ENCODE assay signal across 12 cellular contexts in the genomic region with DNA sequence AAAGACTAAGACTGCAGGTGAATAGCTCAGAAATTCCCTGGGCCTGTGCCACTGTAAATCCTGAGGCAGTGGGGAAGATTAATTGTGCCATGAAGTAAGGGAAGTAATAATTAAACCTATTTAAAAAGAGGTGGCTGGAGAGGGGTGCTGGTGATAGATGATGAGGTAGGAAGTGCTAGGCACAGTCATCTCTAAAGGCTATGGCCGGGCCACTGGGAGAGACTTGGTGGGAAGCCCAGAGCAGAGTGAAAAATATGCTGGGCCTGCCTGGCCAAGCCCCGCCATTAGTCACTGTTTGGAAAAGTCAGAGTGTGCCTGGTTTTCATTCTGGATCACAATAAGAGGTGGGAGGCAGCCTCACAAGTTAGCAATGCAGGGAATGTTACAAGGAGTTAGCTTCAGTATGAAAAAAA.
DNase-seq lines count a peak whose midpoint lies in the region; ATAC-seq, FAIRE-seq and TF ChIP-seq lines count a peak whose summit lies in the region.
"Had no signal": no experiment of that assay in that cellular context is flagged by ENCODE, and none has a peak within 500 bp of the region (broad histone marks: within the 10 kb centered on the region; RNA-seq: fewer than 3 reads in every experiment).

No MANE protein-coding gene starts in this region.

- intact Hi-C loops in pancreas (cut with DNase I): no loop called here
- intact Hi-C loops in activated naive CD4-positive, alpha-beta T cell treated with anti-CD3 and anti-CD28 coated beads for 36 hours (cut with micrococcal nuclease): no loop called here

- H3K4me1 ChIP-seq in SJSA1 (replicated peaks) (peaks cover 28% of the 10 kb centered on the region), pancreas (peaks cover 0 to 8% (median 0%) of the 10 kb centered on the region in 3 donors)
- H3K4me1 ChIP-seq in CD8-positive, alpha-beta memory T cell (ENCODE audit: insufficient read depth, low read length): no peaks in the 10 kb centered on the region

- no peaks in the 10 kb centered on the region for H3K36me3 Mint-ChIP-seq in activated naive CD4-positive, alpha-beta T cell treated with anti-CD3 and anti-CD28 coated beads for 36 hours (ENCODE audit: low read depth)
- no peaks in the 10 kb centered on the region for H3K36me3 Mint-ChIP-seq in CD8-positive, alpha-beta memory T cell
- no peaks in the 10 kb centered on the region for H3K36me3 Mint-ChIP-seq in activated CD4-positive, alpha-beta T cell treated with anti-CD3 and anti-CD28 coated beads, Interleukin-2, amount 10 ng/mL, durations not matched to agents 7 days and 5 days (ENCODE audit: low read depth)

- H3K27me3 ChIP-seq in SJSA1 (replicated peaks) (no peaks in the 10 kb centered on the region), pancreas (no peaks in the 10 kb centered on the region)
- H3K27me3 ChIP-seq in CD8-positive, alpha-beta memory T cell (ENCODE audit: insufficient read depth, low read length, poor library complexity, severe bottlenecking): no peaks in the 10 kb centered on the region
- H3K27me3 ChIP-seq: dorsolateral prefrontal cortex had no signal

- POLR2A ChIA-PET in CD8-positive, alpha-beta memory T cell (lab: Charles Lee): no interaction called here
- POLR2A ChIA-PET in activated CD4-positive, alpha-beta T cell treated with anti-CD3 and anti-CD28 coated beads, Interleukin-2, amount 10 ng/mL, durations not matched to agents 7 days and 5 days (lab: Charles Lee): no interaction called here

- no peaks in the 10 kb centered on the region for H3K27me3 Mint-ChIP-seq in activated naive CD4-positive, alpha-beta T cell treated with anti-CD3 and anti-CD28 coated beads for 36 hours (ENCODE audit: low read depth)
- peaks cover 8 to 24% of the 10 kb centered on the region in 2 donors for H3K27me3 Mint-ChIP-seq in CD8-positive, alpha-beta memory T cell
- H3K27me3 Mint-ChIP-seq in activated CD4-positive, alpha-beta T cell treated with anti-CD3 and anti-CD28 coated beads, Interleukin-2, amount 10 ng/mL, durations not matched to agents 7 days and 5 days: peaks cover 6% of the 10 kb centered on the region

- 58 to 61% methylated on average over 2 of the region's 2 CpGs for WGBS in pancreas, 2 donors

- H3K27ac ChIP-seq in SJSA1: peak overlapping the region; percentile 78
- peak overlapping the region in 3 of 4 donors; percentile 24 to 59 (median 59) for H3K27ac ChIP-seq in pancreas
- no peak overlapping the region for H3K27ac ChIP-seq in CD8-positive, alpha-beta memory T cell (ENCODE audit: low read depth, low read length)
- H3K27ac ChIP-seq: dorsolateral prefrontal cortex had no signal

- no peak for FAIRE-seq in pancreas (lab: Jason Lieb, UNC)

- in situ Hi-C loops in Caki2 (cut with HindIII; ENCODE audit: low pct_unique_long_range_greater_than_20kb, low sequenced_read_pairs): no loop called here

- peak; percentile 58 to 83 (median 79) for ATAC-seq in pancreas
- no peak for ATAC-seq in HG03432 (IDR thresholded peaks at IDR 0.05; ENCODE audit: unreplicated experiment)

- H3K4me1 Mint-ChIP-seq in activated naive CD4-positive, alpha-beta T cell treated with anti-CD3 and anti-CD28 coated beads for 36 hours (ENCODE audit: low read depth): no peaks in the 10 kb centered on the region
- no peaks in the 10 kb centered on the region for H3K4me1 Mint-ChIP-seq in CD8-positive, alpha-beta memory T cell
- peaks cover 1% of the 10 kb centered on the region for H3K4me1 Mint-ChIP-seq in activated CD4-positive, alpha-beta T cell treated with anti-CD3 and anti-CD28 coated beads, Interleukin-2, amount 10 ng/mL, durations not matched to agents 7 days and 5 days

- H3K27ac Mint-ChIP-seq in activated naive CD4-positive, alpha-beta T cell treated with anti-CD3 and anti-CD28 coated beads for 36 hours: no peak overlapping the region
- H3K27ac Mint-ChIP-seq in CD8-positive, alpha-beta memory T cell: peak overlapping the region in 1 of 8 donors; percentile 48
- no peak overlapping the region for H3K27ac Mint-ChIP-seq in activated CD4-positive, alpha-beta T cell treated with anti-CD3 and anti-CD28 coated beads, Interleukin-2, amount 10 ng/mL, durations not matched to agents 7 days and 5 days

- TF ChIP-seq CTCF in fibroblast of villous mesenchyme (IDR thresholded peaks at IDR 0.05; ENCODE audit: insufficient read depth, low read depth, low read length) (no peak), pancreas (IDR thresholded peaks at IDR 0.05) (no peak)

- CTCF ChIA-PET in activated naive CD4-positive, alpha-beta T cell treated with anti-CD3 and anti-CD28 coated beads for 36 hours (lab: Charles Lee): no interaction called here
- CTCF ChIA-PET in CD8-positive, alpha-beta memory T cell (lab: Charles Lee): no interaction called here
- CTCF ChIA-PET in activated CD4-positive, alpha-beta T cell treated with anti-CD3 and anti-CD28 coated beads, Interleukin-2, amount 10 ng/mL, durations not matched to agents 7 days and 5 days (lab: Charles Lee): interaction anchor here (1.5 kb wide), 1 partner anchor 9 kb away, joined by 5 read pairs; no protein-coding TSS in a partner anchor

- H3K9me3 Mint-ChIP-seq in activated naive CD4-positive, alpha-beta T cell treated with anti-CD3 and anti-CD28 coated beads for 36 hours: no peaks in the 10 kb centered on the region
- H3K9me3 Mint-ChIP-seq in CD8-positive, alpha-beta memory T cell: no peaks in the 10 kb centered on the region
- H3K9me3 Mint-ChIP-seq in activated CD4-positive, alpha-beta T cell treated with anti-CD3 and anti-CD28 coated beads, Interleukin-2, amount 10 ng/mL, durations not matched to agents 7 days and 5 days: no peaks in the 10 kb centered on the region
- H3K9me3 Mint-ChIP-seq: neural crest cell had no signal

- no peak overlapping the region for H3K4me3 Mint-ChIP-seq in activated naive CD4-positive, alpha-beta T cell treated with anti-CD3 and anti-CD28 coated beads for 36 hours
- H3K4me3 Mint-ChIP-seq in CD8-positive, alpha-beta memory T cell: no peak overlapping the region
- no peak overlapping the region for H3K4me3 Mint-ChIP-seq in activated CD4-positive, alpha-beta T cell treated with anti-CD3 and anti-CD28 coated beads, Interleukin-2, amount 10 ng/mL, durations not matched to agents 7 days and 5 days
- H3K4me3 Mint-ChIP-seq: neural crest cell had no signal

- DNase-seq in Caki2 (ENCODE audit: low read depth) (peak; percentile 88), SJSA1 (ENCODE audit: low read depth in 1 of 2, low spot score in 2 of 2) (peak; percentile 81 to 87), fibroblast of villous mesenchyme (ENCODE audit: low read depth) (peak; percentile 64), pancreas (peak in 3 of 6 donors; percentile 27 to 58 (median 29))
- DNase-seq in activated naive CD4-positive, alpha-beta T cell treated with anti-CD3 and anti-CD28 coated beads for 36 hours: no peak
- no peak for DNase-seq in CD8-positive, alpha-beta memory T cell
- DNase-seq in activated CD4-positive, alpha-beta T cell treated with anti-CD3 and anti-CD28 coated beads, Interleukin-2, amount 10 ng/mL, durations not matched to agents 7 days and 5 days: no peak
- DNase-seq: activated CD4-positive, alpha-beta T cell treated with anti-CD3 and anti-CD28 coated beads, Interleukin-2, amount 50 U/mL, for 4 hours; DMS 273 treated with DMSO at 0.1 percent for 48 hours; dorsolateral prefrontal cortex had no signal

- H3K9me3 ChIP-seq in SJSA1 (replicated peaks) (no peaks in the 10 kb centered on the region), pancreas (no peaks in the 10 kb centered on the region)
- no peaks in the 10 kb centered on the region for H3K9me3 ChIP-seq in CD8-positive, alpha-beta memory T cell (ENCODE audit: low read length)

- H3K4me3 ChIP-seq in SJSA1 (no peak overlapping the region), fibroblast of villous mesenchyme (ENCODE audit: low read depth, low read length) (no peak overlapping the region), pancreas (no peak overlapping the region)
- H3K4me3 ChIP-seq in CD8-positive, alpha-beta memory T cell (ENCODE audit: low read length): no peak overlapping the region
- H3K4me3 ChIP-seq: dorsolateral prefrontal cortex had no signal

- H3K36me3 ChIP-seq in SJSA1: no peaks in the 10 kb centered on the region
- no peaks in the 10 kb centered on the region for H3K36me3 ChIP-seq in pancreas
- H3K36me3 ChIP-seq in CD8-positive, alpha-beta memory T cell (ENCODE audit: insufficient read depth, low read length): no peaks in the 10 kb centered on the region

Comparison
In these comparisons a context has a peak if more than half of its experiments do, and no peak if none do; other contexts are left out.
1. DNase-seq: peak in Caki2 (single experiment), SJSA1 (2 of 2) and fibroblast of villous mesenchyme (single experiment); none in activated naive CD4-positive, alpha-beta T cell treated with anti-CD3 and anti-CD28 coated beads for 36 hours (single experiment), CD8-positive, alpha-beta memory T cell (0 of 5) and activated CD4-positive, alpha-beta T cell treated with anti-CD3 and anti-CD28 coated beads, Interleukin-2, amount 10 ng/mL, durations not matched to agents 7 days and 5 days (single experiment).